22 cellular contexts compared by ENCODE assay signal in the genomic region with DNA sequence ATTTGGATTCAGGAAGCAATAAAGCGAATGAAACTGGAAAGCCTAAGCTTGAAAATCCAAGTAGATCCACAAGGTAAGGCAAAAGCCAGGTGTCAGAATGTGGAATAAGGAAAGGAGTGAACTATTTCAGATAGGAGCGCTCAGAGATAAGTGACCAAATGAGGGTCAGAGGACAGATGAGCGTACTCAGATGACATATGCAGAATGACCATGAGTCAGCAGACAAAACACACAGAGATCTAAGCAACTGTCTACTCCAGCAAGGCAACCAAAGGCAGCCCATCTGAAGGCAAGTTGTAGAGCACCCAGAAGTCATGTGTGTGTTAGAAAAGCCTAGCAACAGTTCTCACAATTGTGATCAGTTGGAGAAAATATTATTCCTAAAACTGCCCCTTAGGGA.
"Had no signal": no experiment of that assay in that cellular context is flagged by ENCODE, and none has a peak within 500 bp of the region (broad histone marks: within the 10 kb centered on the region; RNA-seq: fewer than 3 reads in every experiment).

No MANE protein-coding gene starts in this region.

- H3K9me3 ChIP-seq: colonic mucosa, esophagus squamous epithelium, lower lobe of right lung, neutrophil, pancreas, stomach, thyroid gland had no signal

- DNase-seq: colonic mucosa; dermis blood vessel endothelial cell; effector memory CD4-positive, alpha-beta T cell; esophagus squamous epithelium; foreskin melanocyte; islet precursor cell; kidney glomerular epithelial cell; left ventricle myocardium superior; lower lobe of right lung; natural killer cell; pancreas; stimulated activated CD4-positive, alpha-beta T cell treated with anti-CD3 and anti-CD28 coated beads, Interleukin-12 subunit alpha, Interleukin-12 subunit beta, amount 100 ng/mL, for 4 hours; stimulated activated CD4-positive, alpha-beta T cell treated with anti-CD3 and anti-CD28 coated beads, Interleukin-1b, Interleukin-23, amount 100 ng/mL, for 48 hours; stimulated activated CD4-positive, alpha-beta T cell treated with anti-CD3 and anti-CD28 coated beads, Interleukin-4, amount 100 ng/mL, for 1 hour; stimulated activated CD8-positive, alpha-beta memory T cell treated with anti-CD3 and anti-CD28 coated beads, Interleukin-4, amount 100 ng/mL, for 48 hours; stimulated activated naive CD4-positive, alpha-beta T cell treated with Interleukin-2 at 50 U/mL for 16 hours; stomach; thyroid gland had no signal

- H3K4me3 Mint-ChIP-seq: natural killer cell, type B pancreatic cell had no signal

- H3K9me3 Mint-ChIP-seq: type B pancreatic cell had no signal

- H3K27me3 ChIP-seq: colonic mucosa, esophagus squamous epithelium, neutrophil, pancreas, stomach, thyroid gland had no signal

- H3K4me3 ChIP-seq: colonic mucosa, esophagus squamous epithelium, lower lobe of right lung, pancreas, smooth muscle cell, stomach, thyroid gland had no signal

- ATAC-seq: left ventricle myocardium superior, lower lobe of right lung, natural killer cell, pancreas, sciatic nerve had no signal

- H3K27ac Mint-ChIP-seq: natural killer cell, type B pancreatic cell had no signal

- H3K36me3 Mint-ChIP-seq: natural killer cell, type B pancreatic cell had no signal

- H3K36me3 ChIP-seq: colonic mucosa, esophagus squamous epithelium, lower lobe of right lung, neutrophil, pancreas, stomach, thyroid gland had no signal

- H3K27ac ChIP-seq: colonic mucosa, esophagus squamous epithelium, lower lobe of right lung, neutrophil, pancreas, stomach, thyroid gland had no signal

- H3K4me2 ChIP-seq: smooth muscle cell had no signal

- H3K4me1 ChIP-seq: colonic mucosa, esophagus squamous epithelium, lower lobe of right lung, pancreas, stomach, thyroid gland had no signal

- H3K4me1 Mint-ChIP-seq: natural killer cell had no signal

- H3K27me3 Mint-ChIP-seq: type B pancreatic cell had no signal
